22 cellular contexts compared by ENCODE assay signal in genomic region chr6:68158256-68158655, GRCh38.
DNase-seq lines count a peak whose midpoint lies in the region; ATAC-seq and TF ChIP-seq lines count a peak whose summit lies in the region.
"Had no signal": no experiment of that assay in that cellular context is flagged by ENCODE, and none has a peak within 500 bp of the region (broad histone marks: within the 10 kb centered on the region; RNA-seq: fewer than 3 reads in every experiment).

No MANE protein-coding gene starts in this region.

- no peaks in the 10 kb centered on the region for H3K27me3 Mint-ChIP-seq in activated T-helper 2 cell treated with anti-CD3 and anti-CD28 coated beads, Interferon-gamma antibody, Interleukin-2, Interleukin-4, amounts not matched to agents 10 μg/mL and 5 μg/mL and 100 μg/mL, durations not matched to agents 14 hours and 24 hours and 36 hours (ENCODE audit: low read depth)
- H3K27me3 Mint-ChIP-seq: activated naive CD8-positive, alpha-beta T cell treated with anti-CD3 and anti-CD28 coated beads, Interleukin-2, amount 10 ng/mL, durations not matched to agents 7 days and 5 days; B cell; stimulated activated naive B cell treated with anti-CD40 and anti-IgM and Interleukin-4, amounts not matched to agents 10 μg/mL and 1 μg/mL and 100 μg/mL, for 72 hours had no signal

- no peak overlapping the region for H2AFZ ChIP-seq in KMS-11 (ENCODE audit: low read depth)

- no peaks in the 10 kb centered on the region for H3K36me3 ChIP-seq in KMS-11 (ENCODE audit: insufficient read depth)
- H3K36me3 ChIP-seq: cardiac muscle cell had no signal

- no peaks in the 10 kb centered on the region for H3K79me2 ChIP-seq in KMS-11 (ENCODE audit: insufficient read depth, low read depth)

- peaks cover 16% of the 10 kb centered on the region for H3K9me3 Mint-ChIP-seq in activated T-helper 2 cell treated with anti-CD3 and anti-CD28 coated beads, Interferon-gamma antibody, Interleukin-2, Interleukin-4, amounts not matched to agents 10 μg/mL and 5 μg/mL and 100 μg/mL, durations not matched to agents 14 hours and 24 hours and 36 hours

- no peak overlapping the region for H3K9ac ChIP-seq in KMS-11

- H3K4me2 ChIP-seq in KMS-11 = peak overlapping the region; percentile 36

- intact Hi-C loops in activated T-helper 2 cell treated with anti-CD3 and anti-CD28 coated beads, Interferon-gamma antibody, Interleukin-2, Interleukin-4, amounts not matched to agents 10 μg/mL and 5 μg/mL and 100 μg/mL, durations not matched to agents 14 hours and 24 hours and 36 hours (cut with micrococcal nuclease) = no loop called here

- no peak overlapping the region for H3K27ac Mint-ChIP-seq in activated T-helper 2 cell treated with anti-CD3 and anti-CD28 coated beads, Interferon-gamma antibody, Interleukin-2, Interleukin-4, amounts not matched to agents 10 μg/mL and 5 μg/mL and 100 μg/mL, durations not matched to agents 14 hours and 24 hours and 36 hours
- H3K27ac Mint-ChIP-seq: activated naive CD8-positive, alpha-beta T cell treated with anti-CD3 and anti-CD28 coated beads, Interleukin-2, amount 10 ng/mL, durations not matched to agents 7 days and 5 days; B cell; endodermal cell; stimulated activated naive B cell treated with anti-CD40 and anti-IgM and Interleukin-4, amounts not matched to agents 10 μg/mL and 1 μg/mL and 100 μg/mL, for 72 hours; T-helper 1 cell treated with Interleukin-12 subunit alpha and Interleukin-12 subunit beta and Interleukin-4 antibody, amounts not matched to agents 30 μg/mL and 1 μg/mL, for 36 hours had no signal

- H3K36me3 Mint-ChIP-seq in activated T-helper 2 cell treated with anti-CD3 and anti-CD28 coated beads, Interferon-gamma antibody, Interleukin-2, Interleukin-4, amounts not matched to agents 10 μg/mL and 5 μg/mL and 100 μg/mL, durations not matched to agents 14 hours and 24 hours and 36 hours (ENCODE audit: low read depth) = no peaks in the 10 kb centered on the region
- H3K36me3 Mint-ChIP-seq: activated naive CD8-positive, alpha-beta T cell treated with anti-CD3 and anti-CD28 coated beads, Interleukin-2, amount 10 ng/mL, durations not matched to agents 7 days and 5 days had no signal

- TF ChIP-seq CTCF in KMS-11 (conservative IDR thresholded peaks at IDR 0.05; ENCODE audit: low read depth, low read length) = no peak

- no peak overlapping the region for H3K4me3 Mint-ChIP-seq in activated T-helper 2 cell treated with anti-CD3 and anti-CD28 coated beads, Interferon-gamma antibody, Interleukin-2, Interleukin-4, amounts not matched to agents 10 μg/mL and 5 μg/mL and 100 μg/mL, durations not matched to agents 14 hours and 24 hours and 36 hours (ENCODE audit: low read depth)
- H3K4me3 Mint-ChIP-seq: activated naive CD8-positive, alpha-beta T cell treated with anti-CD3 and anti-CD28 coated beads, Interleukin-2, amount 10 ng/mL, durations not matched to agents 7 days and 5 days; B cell; endodermal cell; stimulated activated naive B cell treated with anti-CD40 and anti-IgM and Interleukin-4, amounts not matched to agents 10 μg/mL and 1 μg/mL and 100 μg/mL, for 72 hours; T-helper 1 cell treated with Interleukin-12 subunit alpha and Interleukin-12 subunit beta and Interleukin-4 antibody, amounts not matched to agents 30 μg/mL and 1 μg/mL, for 36 hours had no signal

- no peaks in the 10 kb centered on the region for H3K4me1 Mint-ChIP-seq in activated T-helper 2 cell treated with anti-CD3 and anti-CD28 coated beads, Interferon-gamma antibody, Interleukin-2, Interleukin-4, amounts not matched to agents 10 μg/mL and 5 μg/mL and 100 μg/mL, durations not matched to agents 14 hours and 24 hours and 36 hours (ENCODE audit: low read depth)
- H3K4me1 Mint-ChIP-seq: activated naive CD8-positive, alpha-beta T cell treated with anti-CD3 and anti-CD28 coated beads, Interleukin-2, amount 10 ng/mL, durations not matched to agents 7 days and 5 days; B cell; endodermal cell; stimulated activated naive B cell treated with anti-CD40 and anti-IgM and Interleukin-4, amounts not matched to agents 10 μg/mL and 1 μg/mL and 100 μg/mL, for 72 hours had no signal

- ATAC-seq in GM18861 (IDR thresholded peaks at IDR 0.05; ENCODE audit: unreplicated experiment) = peak; percentile 51
- peak; percentile 51 for ATAC-seq in GM21529 (IDR thresholded peaks at IDR 0.05; ENCODE audit: unreplicated experiment)
- peak; percentile 72 for ATAC-seq in HG03045 (IDR thresholded peaks at IDR 0.05; ENCODE audit: unreplicated experiment)
- ATAC-seq: foreskin keratinocyte; K562; sciatic nerve; stimulated activated naive B cell treated with anti-CD40 and anti-IgM and Interleukin-4, amounts not matched to agents 10 μg/mL and 1 μg/mL and 100 μg/mL, for 72 hours had no signal

- no peaks in the 10 kb centered on the region for H3K27me3 ChIP-seq in KMS-11 (ENCODE audit: insufficient read depth, low read depth)
- H3K27me3 ChIP-seq: cardiac muscle cell, foreskin keratinocyte had no signal

- peaks cover 50% of the 10 kb centered on the region for H3K4me1 ChIP-seq in KMS-11 (ENCODE audit: low read depth, poor library complexity, severe bottlenecking)
- H3K4me1 ChIP-seq: foreskin keratinocyte had no signal

- no peak overlapping the region for H3K27ac ChIP-seq in KMS-11
- H3K27ac ChIP-seq: cardiac muscle cell, foreskin keratinocyte had no signal

- DNase-seq in activated T-helper 2 cell treated with anti-CD3 and anti-CD28 coated beads, Interferon-gamma antibody, Interleukin-2, Interleukin-4, amounts not matched to agents 10 μg/mL and 5 μg/mL and 100 μg/mL, durations not matched to agents 14 hours and 24 hours and 36 hours (ENCODE audit: low spot score) = no peak
- DNase-seq in NCI-H748 (lab: John Stamatoyannopoulos, UW; ENCODE audit: unreplicated experiment) (no peak), iPS-NIHi7 (ENCODE audit: extremely low spot score) (no peak), HPDE6-E6E7 (ENCODE audit: extremely low spot score) (no peak)
- DNase-seq: activated CD4-positive, alpha-beta T cell treated with anti-CD3 and anti-CD28 coated beads for 1 hour; activated CD8-positive, alpha-beta memory T cell treated with anti-CD3 and anti-CD28 coated beads, Interleukin-2, amount 50 U/mL, for 48 hours; activated naive CD8-positive, alpha-beta T cell treated with anti-CD3 and anti-CD28 coated beads, Interleukin-2, amount 10 ng/mL, durations not matched to agents 7 days and 5 days; endodermal cell; foreskin keratinocyte; NCI-H187; NCI-H526; RPMI8226; stimulated activated naive B cell treated with anti-CD40 and anti-IgM and Interleukin-4, amounts not matched to agents 10 μg/mL and 1 μg/mL and 100 μg/mL, for 72 hours had no signal

- no peak overlapping the region for H3K4me3 ChIP-seq in KMS-11 (IDR thresholded peaks at IDR 0.05; ENCODE audit: insufficient read depth, low read depth, low read length)
- H3K4me3 ChIP-seq: cardiac muscle cell, K562 had no signal

- H4K20me1 ChIP-seq in KMS-11 (ENCODE audit: insufficient read depth) = no peaks in the 10 kb centered on the region
